Comparison of ENCODE assay signal across 21 cellular contexts in the genomic region with DNA sequence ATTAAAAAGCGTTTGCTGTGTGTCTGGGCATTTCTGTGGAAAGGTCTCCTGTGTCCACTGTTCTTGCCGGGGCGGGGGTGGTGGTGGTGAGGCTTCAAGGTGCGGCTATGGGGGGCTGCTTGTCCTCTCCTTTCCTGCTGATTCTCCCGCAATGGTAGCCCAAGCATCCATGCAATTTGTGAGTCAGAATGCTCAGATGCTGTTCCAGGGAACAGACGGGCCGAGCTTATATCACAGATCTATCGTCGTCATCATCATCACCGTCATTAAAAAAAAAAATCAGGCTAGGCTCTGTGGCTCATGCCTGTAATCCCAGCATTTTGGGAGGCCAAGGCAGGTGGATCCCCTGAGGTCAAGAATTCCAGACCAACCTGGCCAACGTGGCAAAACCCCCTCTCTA.
"Had no signal": no experiment of that assay in that cellular context is flagged by ENCODE, and none has a peak within 500 bp of the region (broad histone marks: within the 10 kb centered on the region; RNA-seq: fewer than 3 reads in every experiment).

No MANE protein-coding gene starts in this region.

- H3K9me3 Mint-ChIP-seq: immature natural killer cell, mesothelial cell of epicardium had no signal

- H2AFZ ChIP-seq: hepatocyte had no signal

- H3K4me3 Mint-ChIP-seq: immature natural killer cell, mesothelial cell of epicardium had no signal

- DNase-seq: dermis blood vessel endothelial cell; dorsolateral prefrontal cortex; effector CD4-positive, alpha-beta T cell; effector memory CD4-positive, alpha-beta T cell; foreskin keratinocyte; heart left ventricle; hypothalamus; immature natural killer cell; islet precursor cell; kidney glomerular epithelial cell; left colon; left ventricle myocardium inferior; lower lobe of right lung; mesenchymal stem cell; mucosa of descending colon had no signal

- H3K4me2 ChIP-seq: hepatocyte had no signal

- H3K27me3 ChIP-seq: dorsolateral prefrontal cortex, esophagus muscularis mucosa, foreskin keratinocyte, gastroesophageal sphincter, heart left ventricle, hepatocyte had no signal

- H3K9me3 ChIP-seq: esophagus muscularis mucosa, gastroesophageal sphincter, heart left ventricle, left ventricle myocardium inferior, lower lobe of right lung, mucosa of descending colon had no signal

- H3K4me1 Mint-ChIP-seq: immature natural killer cell had no signal

- H3K79me2 ChIP-seq: hepatocyte had no signal

- H3K36me3 ChIP-seq: esophagus muscularis mucosa, gastroesophageal sphincter, heart left ventricle, left ventricle myocardium inferior, lower lobe of right lung had no signal

- H3K36me3 Mint-ChIP-seq: immature natural killer cell, mesothelial cell of epicardium had no signal

- H3K4me3 ChIP-seq: coronary artery, dorsolateral prefrontal cortex, esophagus muscularis mucosa, gastroesophageal sphincter, heart left ventricle, hepatocyte, left ventricle myocardium inferior, lower lobe of right lung, mucosa of descending colon had no signal

- H3K27ac Mint-ChIP-seq: immature natural killer cell, mesothelial cell of epicardium had no signal

- ATAC-seq: foreskin keratinocyte, gastroesophageal sphincter, heart left ventricle, left colon, left lobe of liver, lower lobe of right lung, mucosa of descending colon had no signal

- H3K4me1 ChIP-seq: esophagus muscularis mucosa, gastroesophageal sphincter, left ventricle myocardium inferior, lower lobe of right lung had no signal

- H3K27ac ChIP-seq: coronary artery, dorsolateral prefrontal cortex, esophagus muscularis mucosa, gastroesophageal sphincter, heart left ventricle, hepatocyte, left ventricle myocardium inferior, lower lobe of right lung had no signal
